1 cellular context compared by ENCODE assay signal in genomic region chr11:126185200-126186030, GRCh38.
TF ChIP-seq lines count a peak whose summit lies in the region.

No MANE protein-coding gene starts in this region.

TF ChIP-seq in HepG2, 621 proteins besides CTCF, POLR2A, EP300 and RAD21 (continued from another document and continues in another):
- TF ChIP-seq NFE2 (CRISPR knock-in tag; IDR thresholded peaks at IDR 0.05), result no peak
- TF ChIP-seq RERE (CRISPR knock-in tag; IDR thresholded peaks at IDR 0.05; ENCODE audit: low read depth), result no peak
- TF ChIP-seq ZSCAN22 (CRISPR knock-in tag; IDR thresholded peaks at IDR 0.05), result no peak
- TF ChIP-seq ZNF567 (CRISPR knock-in tag; IDR thresholded peaks at IDR 0.05; ENCODE audit: borderline replicate concordance), result no peak
- no peak for TF ChIP-seq TCF12 (IDR thresholded peaks at IDR 0.05)
- no peak for TF ChIP-seq TCF12 (CRISPR knock-in tag; IDR thresholded peaks at IDR 0.05)
- TF ChIP-seq NFKBIZ (CRISPR knock-in tag; IDR thresholded peaks at IDR 0.05), result no peak
- no peak for TF ChIP-seq PHF20 (CRISPR knock-in tag; IDR thresholded peaks at IDR 0.05)
- TF ChIP-seq ZNF703 (CRISPR knock-in tag; IDR thresholded peaks at IDR 0.05; ENCODE audit: borderline replicate concordance), result no peak
- TF ChIP-seq BORCS8-MEF2B (CRISPR knock-in tag; IDR thresholded peaks at IDR 0.05), result peak; percentile 42; the same call in 1 of the 2 replicates
- TF ChIP-seq ZNF614 (CRISPR knock-in tag; IDR thresholded peaks at IDR 0.05; ENCODE audit: borderline replicate concordance), result no peak
- no peak for TF ChIP-seq ARNT2 (CRISPR knock-in tag; IDR thresholded peaks at IDR 0.05; ENCODE audit: low read depth)
- no peak for TF ChIP-seq E2F2 (CRISPR knock-in tag; IDR thresholded peaks at IDR 0.05; ENCODE audit: borderline replicate concordance)
- no peak for TF ChIP-seq ZEB1 (IDR thresholded peaks at IDR 0.05; ENCODE audit: insufficient replicate concordance, low read depth)
- no peak for TF ChIP-seq ZBTB42 (CRISPR knock-in tag; IDR thresholded peaks at IDR 0.05)
- no peak for TF ChIP-seq XBP1 (CRISPR knock-in tag; IDR thresholded peaks at IDR 0.05)
- peak; percentile 24; the same call in 1 of the 2 replicates for TF ChIP-seq NCOA2 (CRISPR knock-in tag; IDR thresholded peaks at IDR 0.05)
- TF ChIP-seq SYNCRIP (IDR thresholded peaks at IDR 0.05; ENCODE audit: insufficient read depth, low read depth, low read length), result no peak
- TF ChIP-seq FOXK1 (CRISPR knock-in tag; IDR thresholded peaks at IDR 0.05; ENCODE audit: borderline replicate concordance, low read depth), result no peak
- no peak for TF ChIP-seq FOXJ3 (CRISPR knock-in tag; IDR thresholded peaks at IDR 0.05; ENCODE audit: borderline replicate concordance)
- TF ChIP-seq ZNF720 (CRISPR knock-in tag; IDR thresholded peaks at IDR 0.05), result no peak
- TF ChIP-seq HNF1B (CRISPR knock-in tag; IDR thresholded peaks at IDR 0.05), result no peak
- TF ChIP-seq ZSCAN5A (CRISPR knock-in tag; IDR thresholded peaks at IDR 0.05; ENCODE audit: borderline replicate concordance), result no peak
- TF ChIP-seq RARG (CRISPR knock-in tag; IDR thresholded peaks at IDR 0.05; ENCODE audit: low read depth), result no peak
- TF ChIP-seq MIER2 (CRISPR knock-in tag; IDR thresholded peaks at IDR 0.05), result no peak
- TF ChIP-seq XRCC5 (optimal IDR thresholded peaks at IDR 0.05; ENCODE audit: low read length), result no peak
- TF ChIP-seq ZNF879 (CRISPR knock-in tag; IDR thresholded peaks at IDR 0.05), result no peak
- no peak for TF ChIP-seq ZNF282 (IDR thresholded peaks at IDR 0.05; ENCODE audit: partially characterized antibody)
- no peak for TF ChIP-seq ELF1 (CRISPR knock-in tag; IDR thresholded peaks at IDR 0.05)
- no peak for TF ChIP-seq CHCHD3 (CRISPR knock-in tag; IDR thresholded peaks at IDR 0.05)
- 0 out of 2 replicates have a peak, but pooled peaks have one; percentile 23 for TF ChIP-seq MYC (CRISPR knock-in tag; IDR thresholded peaks at IDR 0.05; ENCODE audit: borderline replicate concordance)
- no peak; the same call in 1 of the 2 replicates for TF ChIP-seq SAP130 (CRISPR knock-in tag; IDR thresholded peaks at IDR 0.05; ENCODE audit: low read depth)
- TF ChIP-seq ZBTB8A (CRISPR knock-in tag; IDR thresholded peaks at IDR 0.05; ENCODE audit: borderline replicate concordance, low read depth), result no peak
- TF ChIP-seq ZNF143 (CRISPR knock-in tag; IDR thresholded peaks at IDR 0.05), result no peak
- TF ChIP-seq AKAP8 (CRISPR knock-in tag; IDR thresholded peaks at IDR 0.05), result 0 out of 2 replicates have a peak, but pooled peaks have one; percentile 34
- TF ChIP-seq ZNF234 (CRISPR knock-in tag; conservative IDR thresholded peaks at IDR 0.05), result no peak
- no peak for TF ChIP-seq TRAFD1 (CRISPR knock-in tag; IDR thresholded peaks at IDR 0.05; ENCODE audit: borderline replicate concordance)
- no peak for TF ChIP-seq CENPBD1 (CRISPR knock-in tag; IDR thresholded peaks at IDR 0.05; ENCODE audit: borderline replicate concordance, low read depth)
- no peak for TF ChIP-seq CREB3 (CRISPR knock-in tag; IDR thresholded peaks at IDR 0.05)
- no peak for TF ChIP-seq NRL (CRISPR knock-in tag; IDR thresholded peaks at IDR 0.05; ENCODE audit: borderline replicate concordance)
- peak; percentile 6; the same call in 1 of the 2 replicates for TF ChIP-seq ZHX1 (CRISPR knock-in tag; IDR thresholded peaks at IDR 0.05; ENCODE audit: low read depth)
- no peak for TF ChIP-seq KMT2B (CRISPR knock-in tag; IDR thresholded peaks at IDR 0.05)
- 0 out of 2 replicates have a peak, but pooled peaks have one; percentile 50 for TF ChIP-seq ZNF546 (CRISPR knock-in tag; conservative IDR thresholded peaks at IDR 0.05)
- no peak for TF ChIP-seq HMG20A (CRISPR knock-in tag; IDR thresholded peaks at IDR 0.05; ENCODE audit: borderline replicate concordance)
- TF ChIP-seq ESRRA (CRISPR knock-in tag; IDR thresholded peaks at IDR 0.05; ENCODE audit: low read depth), result no peak
- TF ChIP-seq MAF1 (CRISPR knock-in tag; IDR thresholded peaks at IDR 0.05; ENCODE audit: borderline replicate concordance), result no peak
- TF ChIP-seq ADNP (CRISPR knock-in tag; IDR thresholded peaks at IDR 0.05), result no peak
- TF ChIP-seq KLF16 (CRISPR knock-in tag; IDR thresholded peaks at IDR 0.05), result no peak
- no peak for TF ChIP-seq ZBTB14 (CRISPR knock-in tag; IDR thresholded peaks at IDR 0.05)
- no peak for TF ChIP-seq ZNF530 (CRISPR knock-in tag; IDR thresholded peaks at IDR 0.05; ENCODE audit: low read depth)
- no peak for TF ChIP-seq WIZ (CRISPR knock-in tag; IDR thresholded peaks at IDR 0.05)
- TF ChIP-seq KAT8 (CRISPR knock-in tag; IDR thresholded peaks at IDR 0.05), result peak; percentile 25; the same call in 1 of the 2 replicates
- no peak for TF ChIP-seq SNAI1 (CRISPR knock-in tag; IDR thresholded peaks at IDR 0.05; ENCODE audit: borderline replicate concordance)
- no peak for TF ChIP-seq HHEX (CRISPR knock-in tag; IDR thresholded peaks at IDR 0.05)
